ENCODE assay signal across 9 cellular contexts in genomic region chr10:5292196-5292735, GRCh38.
DNase-seq lines count a peak whose midpoint lies in the region; ATAC-seq, FAIRE-seq and TF ChIP-seq lines count a peak whose summit lies in the region.
"Had no signal": no experiment of that assay in that cellular context is flagged by ENCODE, and none has a peak within 500 bp of the region (broad histone marks: within the 10 kb centered on the region; RNA-seq: fewer than 3 reads in every experiment).

No MANE protein-coding gene starts in this region.

- intact Hi-C loops in HepG2 (cut with micrococcal nuclease; ENCODE audit: unreplicated experiment): no loop called here
- intact Hi-C loops in right lobe of liver (cut with DNase I): loop anchor here in 1 of 2 donors (10.0 kb wide), 1 partner anchor 447 kb away; no protein-coding TSS in a partner anchor
- intact Hi-C loops in right cardiac atrium (cut with DNase I): no loop called here

- H3K27me3 ChIP-seq in HepG2 (ENCODE audit: control insufficient read depth in 1 of 2, insufficient read depth in 2 of 2, low read length in 2 of 2) (peaks cover 0 to 6% of the 10 kb centered on the region in 2 experiments; a peak in 1 of 5 replicates), right lobe of liver (no peaks in the 10 kb centered on the region), right cardiac atrium (ENCODE audit: control insufficient read depth, insufficient read depth) (no peaks in the 10 kb centered on the region)

- H3K4me3 ChIP-seq in HepG2 (replicated peaks in 1 of 3; ENCODE audit: insufficient read depth in 1 of 3, low read depth in 2 of 3, low read length in 3 of 3) (no peak overlapping the region), right lobe of liver (no peak overlapping the region), right cardiac atrium (ENCODE audit: low read length) (no peak overlapping the region), urinary bladder (ENCODE audit: low read depth, low read length) (no peak overlapping the region)

- peak overlapping the region; percentile 85 for H3K4me3 Mint-ChIP-seq in activated CD8-positive, alpha-beta T cell treated with anti-CD3 and anti-CD28 coated beads, Interleukin-2, amount 10 ng/mL, durations not matched to agents 7 days and 5 days

- peaks cover 37% of the 10 kb centered on the region for H3K4me1 ChIP-seq in HepG2 (ENCODE audit: insufficient read depth, low read length)
- H3K4me1 ChIP-seq in right lobe of liver: no peaks in the 10 kb centered on the region
- H3K4me1 ChIP-seq in right cardiac atrium (ENCODE audit: control insufficient read depth, insufficient read depth, low read length): peaks cover 10% of the 10 kb centered on the region
- H3K4me1 ChIP-seq in urinary bladder (ENCODE audit: insufficient read depth): no peaks in the 10 kb centered on the region

- H3K27ac ChIP-seq in HepG2 (ENCODE audit: extremely low read length, insufficient read depth, low read length) (no peak overlapping the region), right lobe of liver (peak overlapping the region in 1 of 3 donors; percentile 22), right cardiac atrium (ENCODE audit: low read length) (peak overlapping the region; percentile 87), urinary bladder (ENCODE audit: low read depth) (peak overlapping the region; percentile 14)

- no peaks in the 10 kb centered on the region for H3K79me2 ChIP-seq in HepG2 (ENCODE audit: insufficient read depth, low read length)

- in situ Hi-C loops in HepG2 (cut with HindIII; ENCODE audit: extremely low pct_ligation_motif_present, low pct_unique_long_range_greater_than_20kb): no loop called here

- no TSS peak for BruUV-seq in HepG2 (replicated peaks; lab: Mats Ljungman, UMichigan)

- H3K27ac Mint-ChIP-seq in activated CD8-positive, alpha-beta T cell treated with anti-CD3 and anti-CD28 coated beads, Interleukin-2, amount 10 ng/mL, durations not matched to agents 7 days and 5 days: peak overlapping the region; percentile 99

- TF ChIP-seq RAD21 in HepG2 (CRISPR knock-in tag; IDR thresholded peaks at IDR 0.05): no peak

- no peak overlapping the region for H3K9ac ChIP-seq in HepG2 (ENCODE audit: insufficient read depth, low read depth, low read length)

- POLR2A ChIA-PET in HepG2 (lab: Yijun Ruan, JAX): no interaction called here
- POLR2A ChIA-PET in activated CD8-positive, alpha-beta T cell treated with anti-CD3 and anti-CD28 coated beads, Interleukin-2, amount 10 ng/mL, durations not matched to agents 7 days and 5 days (lab: Charles Lee): interaction anchor here (0.6 to 1.2 kb wide), 4 partner anchors 25 to 1507 kb away, joined by 3 to 5 read pairs (median 4); partner anchors contain the start of gene KLF6

- WGBS in HepG2 (ENCODE audit: low lambda C conversion rate): 73% methylated on average over 6 of the region's 7 CpGs
- WGBS in right lobe of liver (ENCODE audit: insufficient coverage, low coverage, low lambda C conversion rate, missing lambda C conversion rate): 78% methylated on average over 7 of the region's 7 CpGs
- 60% methylated on average over 7 of the region's 7 CpGs for WGBS in right cardiac atrium
- WGBS in urinary bladder: 74% methylated on average over 7 of the region's 7 CpGs

- ATAC-seq in HepG2 (no peak), right lobe of liver (no peak), right cardiac atrium (peak in 1 of 2 donors; percentile 5), GM18519 (IDR thresholded peaks at IDR 0.05; ENCODE audit: low FRiP score, unreplicated experiment) (no peak)
- ATAC-seq in activated CD8-positive, alpha-beta T cell treated with anti-CD3 and anti-CD28 coated beads, Interleukin-2, amount 10 ng/mL, durations not matched to agents 7 days and 5 days: peak; percentile 32

- TF ChIP-seq CTCF in HepG2 (CRISPR knock-in tag; IDR thresholded peaks at IDR 0.05): no peak
- no peak for TF ChIP-seq CTCF in right lobe of liver (IDR thresholded peaks at IDR 0.05)

- H3K9me3 ChIP-seq in HepG2 (ENCODE audit: low read length) (no peaks in the 10 kb centered on the region), right lobe of liver (no peaks in the 10 kb centered on the region), right cardiac atrium (ENCODE audit: control insufficient read depth, low read length) (no peaks in the 10 kb centered on the region)

- no peak for FAIRE-seq in HepG2 (lab: Jason Lieb, UNC)
- FAIRE-seq: RCC 7860 had no signal

- no peaks in the 10 kb centered on the region for H3K9me3 Mint-ChIP-seq in activated CD8-positive, alpha-beta T cell treated with anti-CD3 and anti-CD28 coated beads, Interleukin-2, amount 10 ng/mL, durations not matched to agents 7 days and 5 days (ENCODE audit: insufficient read depth)

- CTCF ChIA-PET in HepG2 (lab: Yijun Ruan, JAX; ENCODE audit: low intra/inter-chr PET ratio, low total read pairs): no interaction called here
- CTCF ChIA-PET in activated CD8-positive, alpha-beta T cell treated with anti-CD3 and anti-CD28 coated beads, Interleukin-2, amount 10 ng/mL, durations not matched to agents 7 days and 5 days (lab: Charles Lee): interaction anchor here (0.7 to 2.1 kb wide), 6 partner anchors 9 to 477 kb away, joined by 3 to 10 read pairs (median 3); no protein-coding TSS in a partner anchor

- no peak overlapping the region for H2AFZ ChIP-seq in HepG2 (ENCODE audit: low read length)

- peaks cover 63% of the 10 kb centered on the region for H3K36me3 Mint-ChIP-seq in activated CD8-positive, alpha-beta T cell treated with anti-CD3 and anti-CD28 coated beads, Interleukin-2, amount 10 ng/mL, durations not matched to agents 7 days and 5 days (ENCODE audit: low read depth)

- no peak for TF ChIP-seq POLR2A in HepG2 (IDR thresholded peaks at IDR 0.05; ENCODE audit: insufficient read depth in 1 of 2, low read depth in 2 of 2, low read length in 2 of 2)
- no peak for TF ChIP-seq POLR2A in right lobe of liver (IDR thresholded peaks at IDR 0.05)

- no peak for DNase-seq in HepG2 (ENCODE audit: low spot score)
- DNase-seq in right lobe of liver: no peak
- DNase-seq in activated CD8-positive, alpha-beta T cell treated with anti-CD3 and anti-CD28 coated beads, Interleukin-2, amount 10 ng/mL, durations not matched to agents 7 days and 5 days: peak; percentile 59
- no peak for DNase-seq in right cardiac atrium
- DNase-seq in occipital lobe (lab: John Stamatoyannopoulos, UW): no peak
- no peak for DNase-seq in NCI-H510A (lab: John Stamatoyannopoulos, UW)

- H3K4me1 Mint-ChIP-seq in activated CD8-positive, alpha-beta T cell treated with anti-CD3 and anti-CD28 coated beads, Interleukin-2, amount 10 ng/mL, durations not matched to agents 7 days and 5 days (ENCODE audit: low read depth): peaks cover 71% of the 10 kb centered on the region

- no peaks in the 10 kb centered on the region for H3K27me3 Mint-ChIP-seq in activated CD8-positive, alpha-beta T cell treated with anti-CD3 and anti-CD28 coated beads, Interleukin-2, amount 10 ng/mL, durations not matched to agents 7 days and 5 days (ENCODE audit: low read depth)

- H3K36me3 ChIP-seq in HepG2 (replicated peaks in 1 of 2; ENCODE audit: control insufficient read depth in 1 of 2, insufficient read depth in 2 of 2, low read length in 2 of 2) (no peaks in the 10 kb centered on the region), right lobe of liver (no peaks in the 10 kb centered on the region), urinary bladder (ENCODE audit: insufficient read depth) (no peaks in the 10 kb centered on the region)

- TF ChIP-seq EP300 in HepG2 (IDR thresholded peaks at IDR 0.05; ENCODE audit: low read depth in 2 of 2, low read length in 2 of 2) (no peak), HepG2 (CRISPR knock-in tag; IDR thresholded peaks at IDR 0.05; ENCODE audit: borderline replicate concordance) (no peak)

- peak overlapping the region; percentile 55; the same call in 1 of the 2 replicates for H3K4me2 ChIP-seq in HepG2 (ENCODE audit: low read depth, low read length)

- no peaks in the 10 kb centered on the region for H4K20me1 ChIP-seq in HepG2 (ENCODE audit: insufficient read depth, low read length)

TF ChIP-seq in HepG2, 621 proteins besides CTCF, POLR2A, EP300 and RAD21:
- 0 out of 2 replicates have a peak, but pooled peaks have one; percentile 5 for TF ChIP-seq GABPB1 (CRISPR knock-in tag; IDR thresholded peaks at IDR 0.05)
- no peak for TF ChIP-seq DBP (CRISPR knock-in tag; IDR thresholded peaks at IDR 0.05; ENCODE audit: not compliant biosample characterization)
